ENCODE assay signal across 8 cellular contexts in genomic region chr11:57324886-57325734, GRCh38. TPM values are rescaled to one million over a fixed set of nuclear protein-coding genes. Genes with fewer than 3 reads are reported as not detected.
DNase-seq lines count a peak whose midpoint lies in the region; ATAC-seq and TF ChIP-seq lines count a peak whose summit lies in the region.

Gene TNKS1BP1, minus strand, starts transcription at chr11:57324952. Its CDS starts 3,067 bp downstream, at chr11:57321885.

- TF ChIP-seq CTCF in GM13977 (IDR thresholded peaks at IDR 0.05; ENCODE audit: extremely low read depth, insufficient read depth, missing control alignments) (no peak), heart right ventricle (IDR thresholded peaks at IDR 0.05) (no peak), type B pancreatic cell (conservative IDR thresholded peaks at IDR 0.05) (peak; percentile 37)

- no peaks in the 10 kb centered on the region for H3K9me3 Mint-ChIP-seq in T-helper 1 cell treated with Interleukin-12 subunit alpha and Interleukin-12 subunit beta and Interleukin-4 antibody, amounts not matched to agents 30 μg/mL and 1 μg/mL, for 36 hours
- no peaks in the 10 kb centered on the region for H3K9me3 Mint-ChIP-seq in type B pancreatic cell

- H3K4me3 Mint-ChIP-seq in T-helper 1 cell treated with Interleukin-12 subunit alpha and Interleukin-12 subunit beta and Interleukin-4 antibody, amounts not matched to agents 30 μg/mL and 1 μg/mL, for 36 hours: peak within 1 kb of the TSS; percentile 85
- peak within 1 kb of the TSS; percentile 95 for H3K4me3 Mint-ChIP-seq in type B pancreatic cell

- WGBS in heart right ventricle, 2 donors: 1% methylated on average over 61 of the region's 61 CpGs

- DNase-seq in GM13977 (ENCODE audit: low spot score) (peak; percentile 97), NCI-H146 (lab: John Stamatoyannopoulos, UW) (peak; percentile 95), amniotic stem cell (lab: John Stamatoyannopoulos, UW) (peak; percentile 97), heart right ventricle (peak; percentile 96 to 98), posterior cingulate gyrus (peak; percentile 87 to 99 (median 96)), type B pancreatic cell (ENCODE audit: extremely low spot score, unreplicated experiment) (peak; percentile 98)

- H3K27ac ChIP-seq in heart right ventricle: peak within 1 kb of the TSS; percentile 86 to 96 (median 92)

- peak within 1 kb of the TSS; percentile 92 for H3K27ac Mint-ChIP-seq in T-helper 1 cell treated with Interleukin-12 subunit alpha and Interleukin-12 subunit beta and Interleukin-4 antibody, amounts not matched to agents 30 μg/mL and 1 μg/mL, for 36 hours
- peak within 1 kb of the TSS; percentile 99 for H3K27ac Mint-ChIP-seq in type B pancreatic cell

- peaks cover 49% of the 10 kb centered on the region for H3K4me1 Mint-ChIP-seq in T-helper 1 cell treated with Interleukin-12 subunit alpha and Interleukin-12 subunit beta and Interleukin-4 antibody, amounts not matched to agents 30 μg/mL and 1 μg/mL, for 36 hours (ENCODE audit: low read depth)
- H3K4me1 Mint-ChIP-seq in type B pancreatic cell (ENCODE audit: unreplicated experiment): peaks cover 48% of the 10 kb centered on the region

- no peaks in the 10 kb centered on the region for H3K9me3 ChIP-seq in heart right ventricle

- intact Hi-C loops in heart right ventricle (cut with DNase I): loop anchor here in 1 of 10 donors (5.0 kb wide), 1 partner anchor 48 kb away; no protein-coding TSS in a partner anchor
- intact Hi-C loops in posterior cingulate gyrus (cut with DNase I): loop anchor here (1.0 kb wide), 1 partner anchor 10 kb away; the partner anchor contains the start of gene SSRP1

- peaks cover 8 to 62% (median 49%) of the 10 kb centered on the region in 9 donors for H3K4me1 ChIP-seq in heart right ventricle

- ATAC-seq in HG02852 (IDR thresholded peaks at IDR 0.05; ENCODE audit: unreplicated experiment) (peak; percentile 86), heart right ventricle (peak; percentile 85 to 92 (median 88))

- H3K27me3 Mint-ChIP-seq in T-helper 1 cell treated with Interleukin-12 subunit alpha and Interleukin-12 subunit beta and Interleukin-4 antibody, amounts not matched to agents 30 μg/mL and 1 μg/mL, for 36 hours (ENCODE audit: low read depth): no peaks in the 10 kb centered on the region
- H3K27me3 Mint-ChIP-seq in type B pancreatic cell: no peaks in the 10 kb centered on the region

- in situ Hi-C loops in GM13977 (cut with MboI; ENCODE audit: low pct_unique_long_range_greater_than_20kb, low sequenced_read_pairs, unreplicated experiment): no loop called here

- H3K4me3 ChIP-seq in heart right ventricle: peak within 1 kb of the TSS; percentile 65 to 80 (median 71)

- H3K27me3 ChIP-seq in heart right ventricle: no peaks in the 10 kb centered on the region

- H3K36me3 Mint-ChIP-seq in T-helper 1 cell treated with Interleukin-12 subunit alpha and Interleukin-12 subunit beta and Interleukin-4 antibody, amounts not matched to agents 30 μg/mL and 1 μg/mL, for 36 hours (ENCODE audit: low read depth): peaks cover 43% of the 10 kb centered on the region
- peaks cover 33% of the 10 kb centered on the region for H3K36me3 Mint-ChIP-seq in type B pancreatic cell

- peaks cover 4 to 50% (median 39%) of the 10 kb centered on the region in 9 donors for H3K36me3 ChIP-seq in heart right ventricle

RNA-seq across cellular contexts. Expression of gene TNKS1BP1, which starts in this region (rescaled TPM):
- total RNA-seq in heart right ventricle (10 to 100 TPM; 19.9 to 53.8 (median 34.3) TPM), type B pancreatic cell (ENCODE audit: low replicate concordance) (122 and 166 TPM in 2 replicates)
- 100 to 1,000 TPM in 1 of 2 donors, 10 to 100 TPM in 1; 39.6 to 118 TPM for polyA plus RNA-seq in heart right ventricle

Comparison
In these comparisons a context has a peak if more than half of its experiments do, and no peak if none do; other contexts are left out.
1. Peak in every context shown above with its lines: DNase-seq, ATAC-seq, H3K4me3 ChIP-seq and H3K27ac ChIP-seq.